Comparison of ENCODE assay signal across 1 cellular context in genomic region chr6:29847871-29848630, GRCh38.
TF ChIP-seq lines count a peak whose summit lies in the region.

No MANE protein-coding gene starts in this region.

TF ChIP-seq in HepG2, 621 proteins besides CTCF, POLR2A, EP300 and RAD21 (continued from another document and continues in another):
- TF ChIP-seq REST (IDR thresholded peaks at IDR 0.05; ENCODE audit: borderline replicate concordance in 1 of 2, low read depth in 1 of 2, low read length in 2 of 2), result no peak
- no peak for TF ChIP-seq CREB3 (CRISPR knock-in tag; IDR thresholded peaks at IDR 0.05)
- no peak for TF ChIP-seq ZNF556 (CRISPR knock-in tag; IDR thresholded peaks at IDR 0.05; ENCODE audit: borderline replicate concordance)
- TF ChIP-seq DDIT3 (CRISPR knock-in tag; IDR thresholded peaks at IDR 0.05), result no peak
- no peak for TF ChIP-seq CERS6 (CRISPR knock-in tag; IDR thresholded peaks at IDR 0.05)
- TF ChIP-seq ZNF337 (CRISPR knock-in tag; IDR thresholded peaks at IDR 0.05; ENCODE audit: borderline replicate concordance, low read depth), result no peak
- no peak for TF ChIP-seq RAD51 (IDR thresholded peaks at IDR 0.05; ENCODE audit: borderline replicate concordance)
- no peak for TF ChIP-seq BCL3 (CRISPR knock-in tag; IDR thresholded peaks at IDR 0.05)
- no peak for TF ChIP-seq ARNT (IDR thresholded peaks at IDR 0.05)
- no peak for TF ChIP-seq RBM39 (IDR thresholded peaks at IDR 0.05; ENCODE audit: low read depth, low read length, poor library complexity, severe bottlenecking)
- 0 out of 2 replicates have a peak, but pooled peaks have one; percentile 39 for TF ChIP-seq MIXL1 (CRISPR knock-in tag; IDR thresholded peaks at IDR 0.05)
- TF ChIP-seq IRF9 (CRISPR knock-in tag; IDR thresholded peaks at IDR 0.05; ENCODE audit: borderline replicate concordance), result 0 out of 2 replicates have a peak, but pooled peaks have one; percentile 49
- no peak for TF ChIP-seq HES4 (CRISPR knock-in tag; IDR thresholded peaks at IDR 0.05; ENCODE audit: borderline replicate concordance)
- no peak for TF ChIP-seq ZNF326 (CRISPR knock-in tag; IDR thresholded peaks at IDR 0.05; ENCODE audit: borderline replicate concordance)
- TF ChIP-seq ZNF331 (CRISPR knock-in tag; IDR thresholded peaks at IDR 0.05), result 0 out of 2 replicates have a peak, but pooled peaks have one; percentile 23
- TF ChIP-seq DPF2 (CRISPR knock-in tag; IDR thresholded peaks at IDR 0.05; ENCODE audit: borderline replicate concordance, low read depth), result no peak
- no peak for TF ChIP-seq ZNF550 (CRISPR knock-in tag; IDR thresholded peaks at IDR 0.05; ENCODE audit: borderline replicate concordance)
- TF ChIP-seq AGO1 (IDR thresholded peaks at IDR 0.05; ENCODE audit: low read depth, low read length, poor library complexity, severe bottlenecking), result no peak
- TF ChIP-seq MEIS2 (CRISPR knock-in tag; IDR thresholded peaks at IDR 0.05), result no peak
- no peak for TF ChIP-seq SRSF9 (IDR thresholded peaks at IDR 0.05; ENCODE audit: borderline replicate concordance, insufficient read depth, low read depth, low read length, poor library complexity, severe bottlenecking)
- TF ChIP-seq CCDC6 (CRISPR knock-in tag; IDR thresholded peaks at IDR 0.05), result no peak
- TF ChIP-seq NCOA5 (CRISPR knock-in tag; IDR thresholded peaks at IDR 0.05), result no peak
- TF ChIP-seq SOX13 (IDR thresholded peaks at IDR 0.05), result no peak
- TF ChIP-seq SOX13 (CRISPR knock-in tag; conservative IDR thresholded peaks at IDR 0.05 in 1 of 2, IDR thresholded peaks at IDR 0.05 in 1 of 2), result 0 out of 4 replicates have a peak, but pooled peaks of 1 of the 2 experiments have one; percentile 23
- no peak for TF ChIP-seq ZFYVE20 (CRISPR knock-in tag; IDR thresholded peaks at IDR 0.05; ENCODE audit: borderline replicate concordance, low read depth)
- no peak for TF ChIP-seq SMYD3 (CRISPR knock-in tag; IDR thresholded peaks at IDR 0.05)
- no peak for TF ChIP-seq AKAP8 (CRISPR knock-in tag; IDR thresholded peaks at IDR 0.05)
- no peak for TF ChIP-seq ZNF749 (CRISPR knock-in tag; IDR thresholded peaks at IDR 0.05; ENCODE audit: borderline replicate concordance)
- no peak for TF ChIP-seq KMT2B (CRISPR knock-in tag; IDR thresholded peaks at IDR 0.05)
- no peak for TF ChIP-seq NFAT5 (CRISPR knock-in tag; IDR thresholded peaks at IDR 0.05)
- TF ChIP-seq ZNF557 (CRISPR knock-in tag; IDR thresholded peaks at IDR 0.05), result no peak
- no peak for TF ChIP-seq ZNF605 (CRISPR knock-in tag; IDR thresholded peaks at IDR 0.05)
- no peak; the same call in 1 of the 2 replicates for TF ChIP-seq ZNF788 (CRISPR knock-in tag; IDR thresholded peaks at IDR 0.05; ENCODE audit: borderline replicate concordance)
- no peak for TF ChIP-seq ZNF784 (CRISPR knock-in tag; IDR thresholded peaks at IDR 0.05; ENCODE audit: borderline replicate concordance)
- no peak for TF ChIP-seq MAFF (IDR thresholded peaks at IDR 0.05; ENCODE audit: low read depth, low read length)
- no peak for TF ChIP-seq ZFP41 (CRISPR knock-in tag; IDR thresholded peaks at IDR 0.05; ENCODE audit: borderline replicate concordance)
- no peak for TF ChIP-seq WIZ (CRISPR knock-in tag; IDR thresholded peaks at IDR 0.05)
- TF ChIP-seq ZFP90 (CRISPR knock-in tag; IDR thresholded peaks at IDR 0.05; ENCODE audit: borderline replicate concordance), result 0 out of 2 replicates have a peak, but pooled peaks have one; percentile 33
- TF ChIP-seq SRY (CRISPR knock-in tag; IDR thresholded peaks at IDR 0.05), result no peak
- no peak for TF ChIP-seq FOXM1 (CRISPR knock-in tag; IDR thresholded peaks at IDR 0.05)
- TF ChIP-seq SMC3 (IDR thresholded peaks at IDR 0.05; ENCODE audit: low read length), result peak; percentile 98
- TF ChIP-seq ZNF33A (CRISPR knock-in tag; IDR thresholded peaks at IDR 0.05; ENCODE audit: borderline replicate concordance), result no peak
- TF ChIP-seq KLF12 (CRISPR knock-in tag; IDR thresholded peaks at IDR 0.05; ENCODE audit: borderline replicate concordance), result 0 out of 2 replicates have a peak, but pooled peaks have one; percentile 42
- no peak for TF ChIP-seq UBTF (CRISPR knock-in tag; IDR thresholded peaks at IDR 0.05)
- TF ChIP-seq ZNF124 (CRISPR knock-in tag; IDR thresholded peaks at IDR 0.05), result no peak
- no peak for TF ChIP-seq ZC3H13 (CRISPR knock-in tag; IDR thresholded peaks at IDR 0.05)
- TF ChIP-seq FOXA3 (CRISPR knock-in tag; IDR thresholded peaks at IDR 0.05), result no peak
- TF ChIP-seq POLR2AphosphoS5 (IDR thresholded peaks at IDR 0.05; ENCODE audit: low read depth, low read length), result no peak
- TF ChIP-seq PHF20 (CRISPR knock-in tag; IDR thresholded peaks at IDR 0.05), result no peak
- TF ChIP-seq TOE1 (CRISPR knock-in tag; IDR thresholded peaks at IDR 0.05), result no peak
- no peak for TF ChIP-seq RCOR2 (CRISPR knock-in tag; IDR thresholded peaks at IDR 0.05)
- no peak for TF ChIP-seq IRF1 (CRISPR knock-in tag; IDR thresholded peaks at IDR 0.05; ENCODE audit: low read depth)
- no peak for TF ChIP-seq ZNF644 (CRISPR knock-in tag; IDR thresholded peaks at IDR 0.05; ENCODE audit: low read depth)
- no peak for TF ChIP-seq ZNF235 (CRISPR knock-in tag; IDR thresholded peaks at IDR 0.05; ENCODE audit: borderline replicate concordance)
